ENCODE assay signal across 7 cellular contexts in genomic region chr4:161601011-161601410, GRCh38.
"Had no signal": no experiment of that assay in that cellular context is flagged by ENCODE, and none has a peak within 500 bp of the region (broad histone marks: within the 10 kb centered on the region; RNA-seq: fewer than 3 reads in every experiment).

No MANE protein-coding gene starts in this region.

- ATAC-seq: K562 had no signal

- H3K9me3 Mint-ChIP-seq: H9 had no signal

- H3K27ac Mint-ChIP-seq: HFFc6 had no signal

- H3K4me3 ChIP-seq: GM23248, K562 had no signal

- H3K4me3 Mint-ChIP-seq: H9, HFFc6 had no signal

- H3K27ac ChIP-seq: GM23248 had no signal

- H3K9ac ChIP-seq: GM23248 had no signal

- H2AFZ ChIP-seq: GM23248 had no signal

- DNase-seq: GM23248, H9, HCEC 1CT, HFFc6, IMR-90, KG1 had no signal
